In genomic region chr2:71894266-71894665, GRCh38 we compare ENCODE assay signal across 18 cellular contexts.
"Had no signal": no experiment of that assay in that cellular context is flagged by ENCODE, and none has a peak within 500 bp of the region (broad histone marks: within the 10 kb centered on the region; RNA-seq: fewer than 3 reads in every experiment).

No MANE protein-coding gene starts in this region.

- H3K27ac ChIP-seq: adrenal gland, ovary, skin epidermis, tibial artery had no signal

- H3K27me3 ChIP-seq: adrenal gland, ovary had no signal

- H3K4me3 Mint-ChIP-seq: activated naive CD4-positive, alpha-beta T cell treated with anti-CD3 and anti-CD28 coated beads, Interleukin-2, amount 10 ng/mL, durations not matched to agents 7 days and 5 days; central memory CD8-positive, alpha-beta T cell; dendritic cell treated with granulocyte-macrophage colony-stimulating factor and Interleukin-4, amounts not matched to agents 40 ng/mL and 50 ng/mL, for 4 days; memory B cell; nephron progenitor cell; stimulated activated effector memory CD8-positive, alpha-beta T cell treated with anti-CD3 and anti-CD28 coated beads, Interleukin-12 subunit alpha, Interleukin-12 subunit beta, amount 100 ng/mL, for 72 hours; T-helper 17 cell had no signal

- H3K4me3 ChIP-seq: adrenal gland, ovary, skin epidermis, tibial artery had no signal

- ATAC-seq: activated CD4-positive, CD25-positive, alpha-beta regulatory T cell treated with anti-CD3 and anti-CD28 coated beads, Interleukin-2, amount 50 U/mL, for 24 hours; esophagus mucosa; left lobe of liver; stimulated activated effector memory CD8-positive, alpha-beta T cell treated with anti-CD3 and anti-CD28 coated beads, Interleukin-12 subunit alpha, Interleukin-12 subunit beta, amount 100 ng/mL, for 72 hours; T-helper 17 cell had no signal

- FAIRE-seq: endometrium, TTC549 had no signal

- H3K9me3 Mint-ChIP-seq: activated naive CD4-positive, alpha-beta T cell treated with anti-CD3 and anti-CD28 coated beads, Interleukin-2, amount 10 ng/mL, durations not matched to agents 7 days and 5 days; central memory CD8-positive, alpha-beta T cell; dendritic cell treated with granulocyte-macrophage colony-stimulating factor and Interleukin-4, amounts not matched to agents 40 ng/mL and 50 ng/mL, for 4 days; memory B cell; nephron progenitor cell; stimulated activated effector memory CD8-positive, alpha-beta T cell treated with anti-CD3 and anti-CD28 coated beads, Interleukin-12 subunit alpha, Interleukin-12 subunit beta, amount 100 ng/mL, for 72 hours had no signal

- H3K27ac Mint-ChIP-seq: activated naive CD4-positive, alpha-beta T cell treated with anti-CD3 and anti-CD28 coated beads, Interleukin-2, amount 10 ng/mL, durations not matched to agents 7 days and 5 days; dendritic cell treated with granulocyte-macrophage colony-stimulating factor and Interleukin-4, amounts not matched to agents 40 ng/mL and 50 ng/mL, for 4 days; memory B cell; nephron progenitor cell; stimulated activated effector memory CD8-positive, alpha-beta T cell treated with anti-CD3 and anti-CD28 coated beads, Interleukin-12 subunit alpha, Interleukin-12 subunit beta, amount 100 ng/mL, for 72 hours; T-helper 17 cell had no signal

- H3K27me3 Mint-ChIP-seq: activated naive CD4-positive, alpha-beta T cell treated with anti-CD3 and anti-CD28 coated beads, Interleukin-2, amount 10 ng/mL, durations not matched to agents 7 days and 5 days had no signal

- H3K9me3 ChIP-seq: adrenal gland, ovary, tibial artery had no signal

- H3K4me1 Mint-ChIP-seq: activated naive CD4-positive, alpha-beta T cell treated with anti-CD3 and anti-CD28 coated beads, Interleukin-2, amount 10 ng/mL, durations not matched to agents 7 days and 5 days; central memory CD8-positive, alpha-beta T cell; memory B cell; nephron progenitor cell; stimulated activated effector memory CD8-positive, alpha-beta T cell treated with anti-CD3 and anti-CD28 coated beads, Interleukin-12 subunit alpha, Interleukin-12 subunit beta, amount 100 ng/mL, for 72 hours; T-helper 17 cell had no signal

- H3K4me1 ChIP-seq: adrenal gland, tibial artery had no signal

- DNase-seq: activated CD4-positive, alpha-beta T cell treated with anti-CD3 and anti-CD28 coated beads, Interleukin-2, amount 50 U/mL, for 48 hours; activated naive CD4-positive, alpha-beta T cell treated with anti-CD3 and anti-CD28 coated beads, Interleukin-2, amount 10 ng/mL, durations not matched to agents 7 days and 5 days; glutamatergic neuron; nephron progenitor cell; T-helper 17 cell; tibial artery had no signal

- H3K36me3 Mint-ChIP-seq: activated naive CD4-positive, alpha-beta T cell treated with anti-CD3 and anti-CD28 coated beads, Interleukin-2, amount 10 ng/mL, durations not matched to agents 7 days and 5 days; memory B cell; stimulated activated effector memory CD8-positive, alpha-beta T cell treated with anti-CD3 and anti-CD28 coated beads, Interleukin-12 subunit alpha, Interleukin-12 subunit beta, amount 100 ng/mL, for 72 hours had no signal

- H3K36me3 ChIP-seq: adrenal gland, ovary, tibial artery had no signal
